21 cellular contexts compared by ENCODE assay signal in the genomic region with DNA sequence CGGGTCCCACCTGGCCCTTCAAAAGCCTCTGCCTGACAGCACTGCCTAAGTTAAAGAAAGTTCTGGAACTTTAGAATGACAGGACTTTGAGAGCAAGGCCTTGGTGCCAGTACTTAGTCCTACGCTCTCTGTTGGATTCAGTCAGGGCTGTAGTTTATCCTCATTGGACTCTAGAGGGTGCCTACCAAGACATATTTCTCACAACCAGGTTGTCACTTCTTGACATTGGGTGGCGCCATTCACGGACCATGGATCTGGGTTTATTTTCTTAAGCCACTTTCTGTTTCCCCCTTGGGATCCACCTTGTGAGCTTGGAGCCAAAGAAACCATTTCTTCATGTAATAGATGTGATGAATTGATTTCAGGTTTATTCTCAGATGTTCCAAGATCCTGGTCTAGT.
DNase-seq lines count a peak whose midpoint lies in the region; ATAC-seq, FAIRE-seq and TF ChIP-seq lines count a peak whose summit lies in the region.
"Had no signal": no experiment of that assay in that cellular context is flagged by ENCODE, and none has a peak within 500 bp of the region (broad histone marks: within the 10 kb centered on the region; RNA-seq: fewer than 3 reads in every experiment).

No MANE protein-coding gene starts in this region.

- 38% methylated on average over 4 of the region's 4 CpGs for WGBS in GM12878 (ENCODE audit: insufficient coverage, insufficient replicate concordance, low lambda C conversion rate, missing lambda C conversion rate)

- H3K36me3 Mint-ChIP-seq in GM23338 (ENCODE audit: low read depth) (no peaks in the 10 kb centered on the region), osteocyte (ENCODE audit: unreplicated experiment) (no peaks in the 10 kb centered on the region)
- H3K36me3 Mint-ChIP-seq: CD8-positive, alpha-beta T cell had no signal

- H3K27me3 Mint-ChIP-seq in GM23338 (ENCODE audit: insufficient read depth, low read depth, poor library complexity) (peaks cover 2% of the 10 kb centered on the region), osteocyte (ENCODE audit: unreplicated experiment) (peaks cover 6% of the 10 kb centered on the region)

- TF ChIP-seq CTCF in GM23338 (conservative IDR thresholded peaks at IDR 0.05; ENCODE audit: low read depth in 2 of 2): peak; percentile 43 to 69
- 0 out of 2 replicates have a peak, but pooled peaks have one; percentile 7 for TF ChIP-seq CTCF in OCI-LY1 (IDR thresholded peaks at IDR 0.05; ENCODE audit: low read length)
- TF ChIP-seq CTCF in GM12878 (IDR thresholded peaks at IDR 0.05 in 2 of 3, conservative IDR thresholded peaks at IDR 0.05 in 1 of 3; ENCODE audit: control insufficient read depth in 2 of 3, extremely low read depth in 1 of 3, insufficient read depth in 1 of 3, low read depth in 3 of 3, low read length in 3 of 3): no peak
- no peak for TF ChIP-seq CTCF in osteocyte (IDR thresholded peaks at IDR 0.05)

- H3K4me1 Mint-ChIP-seq in GM23338: no peaks in the 10 kb centered on the region
- no peaks in the 10 kb centered on the region for H3K4me1 Mint-ChIP-seq in osteocyte (ENCODE audit: unreplicated experiment)

- DNase-seq in GM23338 (ENCODE audit: low spot score) (peak; percentile 50), GM12878 (ENCODE audit: low read depth, low spot score) (no peak), osteocyte (ENCODE audit: extremely low spot score, unreplicated experiment) (peak; percentile 32), HK-2 (ENCODE audit: unreplicated experiment) (no peak), NOMO-1 treated with DMSO at 0.1 percent for 48 hours (lab: John Stamatoyannopoulos, UW; ENCODE audit: unreplicated experiment) (no peak)
- DNase-seq: Calu3; CD8-positive, alpha-beta T cell; EL; NCI-H1105 treated with DMSO at 0.1 percent for 48 hours; NCI-H1694; NCI-H2107; NCI-H2227 treated with DMSO at 0.1 percent for 48 hours; NCI-H524; SHP77; SK-N-SH had no signal

- H3K27ac ChIP-seq in GM23338 (ENCODE audit: low read depth) (no peak overlapping the region), OCI-LY1 (ENCODE audit: low read depth, low read length, poor library complexity, severe bottlenecking) (no peak overlapping the region), GM12878 (ENCODE audit: control insufficient read depth, insufficient read depth) (no peak overlapping the region)
- H3K27ac ChIP-seq: BLaER1 treated with 17β-estradiol and CSF1 and Interleukin-3, amounts not matched to agents 10 nM and 100 nM had no signal

- H3K4me2 ChIP-seq in GM23338 (no peak overlapping the region), OCI-LY1 (ENCODE audit: low read length) (no peak overlapping the region), GM12878 (ENCODE audit: control insufficient read depth, insufficient read depth) (no peak overlapping the region)
- H3K4me2 ChIP-seq: BLaER1 treated with 17β-estradiol and CSF1 and Interleukin-3, amounts not matched to agents 10 nM and 100 nM; SK-N-SH had no signal

- H3K79me2 ChIP-seq in GM23338 (replicated peaks; ENCODE audit: insufficient read depth) (no peaks in the 10 kb centered on the region), OCI-LY1 (ENCODE audit: insufficient read depth, low read length) (no peaks in the 10 kb centered on the region), GM12878 (ENCODE audit: control insufficient read depth, insufficient read depth, low read length) (no peaks in the 10 kb centered on the region)

- H3K4me3 ChIP-seq in GM23338: no peak overlapping the region
- no peak overlapping the region for H3K4me3 ChIP-seq in OCI-LY1 (ENCODE audit: low read depth, low read length, poor library complexity, severe bottlenecking)
- no peak overlapping the region for H3K4me3 ChIP-seq in GM12878
- H3K4me3 ChIP-seq: BLaER1 treated with 17β-estradiol and CSF1 and Interleukin-3, amounts not matched to agents 10 nM and 100 nM; HAP-1 had no signal

- no peak for TF ChIP-seq POLR2A in GM12878 (IDR thresholded peaks at IDR 0.05; ENCODE audit: low read depth, low read length)

- TF ChIP-seq RAD21 in GM12878 (IDR thresholded peaks at IDR 0.05; ENCODE audit: insufficient read depth, low read depth, low read length): 0 out of 2 replicates have a peak, but pooled peaks have one; percentile 10

- FAIRE-seq in GM12878 (lab: Jason Lieb, UNC): no peak
- FAIRE-seq: GM12892, RCC 7860 had no signal

- RAD21 ChIA-PET in GM12878 (lab: Charles Lee; ENCODE audit: unreplicated experiment): no interaction called here

- no TSS peak for BruUV-seq in GM12878 (replicated peaks; lab: Mats Ljungman, UMichigan)

- TF ChIP-seq EP300 in GM12878 (IDR thresholded peaks at IDR 0.05; ENCODE audit: borderline replicate concordance in 1 of 2, control insufficient read depth in 1 of 2, low read depth in 2 of 2, low read length in 2 of 2): no peak

- H3K4me1 ChIP-seq in GM23338 (ENCODE audit: insufficient read depth) (no peaks in the 10 kb centered on the region), OCI-LY1 (ENCODE audit: insufficient read depth, low read length, severe bottlenecking) (no peaks in the 10 kb centered on the region), GM12878 (ENCODE audit: control insufficient read depth, insufficient read depth, low read length) (no peaks in the 10 kb centered on the region)
- H3K4me1 ChIP-seq: BLaER1 treated with 17β-estradiol and CSF1 and Interleukin-3, amounts not matched to agents 10 nM and 100 nM; HAP-1 had no signal

- H3F3A ChIP-seq in GM23338 (replicated peaks; ENCODE audit: low read depth): no peaks in the 10 kb centered on the region
- no peaks in the 10 kb centered on the region for H3F3A ChIP-seq in OCI-LY1 (ENCODE audit: insufficient read depth, low read length)

- H3K9me2 ChIP-seq in GM23338 (ENCODE audit: insufficient read depth) (peaks cover 5% of the 10 kb centered on the region), OCI-LY1 (ENCODE audit: low read depth, low read length) (no peaks in the 10 kb centered on the region)
- H3K9me2 ChIP-seq: SK-N-SH had no signal

- POLR2A ChIA-PET in GM12878 (lab: Charles Lee): no interaction called here

- H3K27me3 ChIP-seq in GM23338 (ENCODE audit: insufficient read depth) (no peaks in the 10 kb centered on the region), OCI-LY1 (ENCODE audit: insufficient read depth, low read length) (no peaks in the 10 kb centered on the region), GM12878 (replicated peaks in 1 of 2; ENCODE audit: control insufficient read depth in 2 of 2, insufficient read depth in 2 of 2, low read length in 1 of 2) (no peaks in the 10 kb centered on the region)
- H3K27me3 ChIP-seq: BLaER1 treated with 17β-estradiol and CSF1 and Interleukin-3, amounts not matched to agents 10 nM and 100 nM had no signal

- H3K9me3 ChIP-seq in OCI-LY1 (ENCODE audit: low read length) (no peaks in the 10 kb centered on the region), GM12878 (replicated peaks; ENCODE audit: control insufficient read depth, insufficient read depth, low read length) (no peaks in the 10 kb centered on the region)
- H3K9me3 ChIP-seq: BLaER1 treated with 17β-estradiol and CSF1 and Interleukin-3, amounts not matched to agents 10 nM and 100 nM; HAP-1; SK-N-SH had no signal

- SMC1A ChIA-PET in GM12878 (lab: Charles Lee; ENCODE audit: uncharacterized antibody, unreplicated experiment): interaction anchor here (1.0 to 1.1 kb wide), 2 partner anchors 10 to 33 kb away, joined by 3 read pairs; no protein-coding TSS in a partner anchor

- H4K20me1 ChIP-seq in GM23338 (replicated peaks; ENCODE audit: insufficient read depth): no peaks in the 10 kb centered on the region
- H4K20me1 ChIP-seq in OCI-LY1 (ENCODE audit: insufficient read depth, low read length): no peaks in the 10 kb centered on the region
- H4K20me1 ChIP-seq in GM12878 (ENCODE audit: control insufficient read depth, insufficient read depth): no peaks in the 10 kb centered on the region
- H4K20me1 ChIP-seq: BLaER1 treated with 17β-estradiol and CSF1 and Interleukin-3, amounts not matched to agents 10 nM and 100 nM had no signal

- H3K9me3 Mint-ChIP-seq in GM23338: no peaks in the 10 kb centered on the region; the same call in 2 of the 3 replicates
- H3K9me3 Mint-ChIP-seq in osteocyte (ENCODE audit: unreplicated experiment): no peaks in the 10 kb centered on the region

- no peak for ATAC-seq in GM23338
- ATAC-seq in GM12878: no peak
- ATAC-seq in GM19463 (IDR thresholded peaks at IDR 0.05; ENCODE audit: unreplicated experiment): no peak
- ATAC-seq: CD8-positive, alpha-beta T cell had no signal

- H2AFZ ChIP-seq in GM23338 (no peak overlapping the region), OCI-LY1 (ENCODE audit: low read length) (no peak overlapping the region), GM12878 (ENCODE audit: control insufficient read depth, low read depth, low read length) (no peak overlapping the region)

- H3K36me3 ChIP-seq in GM23338 (ENCODE audit: insufficient read depth) (no peaks in the 10 kb centered on the region), OCI-LY1 (ENCODE audit: insufficient read depth, low read length) (no peaks in the 10 kb centered on the region), GM12878 (ENCODE audit: control insufficient read depth in 2 of 2, insufficient read depth in 2 of 2, low read length in 1 of 2) (no peaks in the 10 kb centered on the region)
- H3K36me3 ChIP-seq: BLaER1 treated with 17β-estradiol and CSF1 and Interleukin-3, amounts not matched to agents 10 nM and 100 nM; HAP-1 had no signal

- CTCF ChIA-PET in GM12878 (lab: Yijun Ruan, JAX): no interaction called here

- intact Hi-C loops in GM12878 (cut with micrococcal nuclease; ENCODE audit: unreplicated experiment): no loop called here

- H3K9ac ChIP-seq in OCI-LY1 (ENCODE audit: low read length) (no peak overlapping the region), GM12878 (ENCODE audit: control insufficient read depth, insufficient read depth, low read length) (no peak overlapping the region)
- H3K9ac ChIP-seq: BLaER1 treated with 17β-estradiol and CSF1 and Interleukin-3, amounts not matched to agents 10 nM and 100 nM; SK-N-SH had no signal

- in situ Hi-C loops in GM12878 (cut with MboI): no loop called here

- H3K4me3 Mint-ChIP-seq in GM23338 (no peak overlapping the region), osteocyte (ENCODE audit: unreplicated experiment) (no peak overlapping the region)
- H3K4me3 Mint-ChIP-seq: CD8-positive, alpha-beta T cell had no signal

- H3K27ac Mint-ChIP-seq in GM23338: no peak overlapping the region
- no peak overlapping the region for H3K27ac Mint-ChIP-seq in osteocyte (ENCODE audit: unreplicated experiment)
- H3K27ac Mint-ChIP-seq: CD8-positive, alpha-beta T cell had no signal

TF ChIP-seq in GM23338, 12 proteins besides CTCF, POLR2A, EP300 and RAD21 (continues in another document):
- TF ChIP-seq STAT1 (IDR thresholded peaks at IDR 0.05; ENCODE audit: unreplicated experiment): no peak

TF ChIP-seq in GM12878, 131 proteins besides CTCF, POLR2A, EP300 and RAD21 (continues in another document):
- TF ChIP-seq GABPA (IDR thresholded peaks at IDR 0.05; ENCODE audit: low read depth) (no peak), FOS (IDR thresholded peaks at IDR 0.05; ENCODE audit: borderline replicate concordance, extremely low read depth, insufficient read length) (no peak)

Comparison
In these comparisons a context has a peak if more than half of its experiments do, and no peak if none do; other contexts are left out.
1. DNase-seq: peak in GM23338 (single experiment) and osteocyte (single experiment); none in GM12878 (single experiment), HK-2 (single experiment) and NOMO-1 treated with DMSO at 0.1 percent for 48 hours (single experiment).
2. CTCF ChIP-seq: peak in GM23338 (2 of 2) and OCI-LY1 (single experiment); none in GM12878 (0 of 3) and osteocyte (single experiment).